Comparison of ENCODE assay signal across 8 cellular contexts in genomic region chr17:4249452-4250029, GRCh38. TPM values are rescaled to one million over a fixed set of nuclear protein-coding genes. Genes with fewer than 3 reads are reported as not detected.
DNase-seq lines count a peak whose midpoint lies in the region; ATAC-seq, FAIRE-seq and TF ChIP-seq lines count a peak whose summit lies in the region.

No MANE protein-coding gene starts in this region.

- no peaks in the 10 kb centered on the region for H3K36me3 ChIP-seq in Peyer's patch
- H3K36me3 ChIP-seq in H1 (ENCODE audit: control insufficient read depth in 2 of 4, insufficient read depth in 4 of 4, low read length in 3 of 4): no peaks in the 10 kb centered on the region
- no peaks in the 10 kb centered on the region for H3K36me3 ChIP-seq in prostate gland
- H3K36me3 ChIP-seq in mucosa of descending colon (ENCODE audit: low read depth): no peaks in the 10 kb centered on the region

- H3K23me2 ChIP-seq in H1 (ENCODE audit: low read depth, low read length): peaks cover 3% of the 10 kb centered on the region; the same call in 1 of the 2 replicates

- H2BK20ac ChIP-seq in H1 (ENCODE audit: low read length): no peak overlapping the region

- TF ChIP-seq CTCF in Peyer's patch (IDR thresholded peaks at IDR 0.05) (peak; percentile 17 to 48 (median 42)), H1 (IDR thresholded peaks at IDR 0.05; ENCODE audit: control extremely low read depth in 1 of 3, insufficient read depth in 1 of 3, low read depth in 1 of 3, low read length in 3 of 3) (peak in 2 of 3 experiments; percentile 52 to 59; a peak in 3 of 4 replicates), prostate gland (IDR thresholded peaks at IDR 0.05) (peak in 3 of 4 experiments; percentile 26 to 32 (median 32)), mucosa of descending colon (IDR thresholded peaks at IDR 0.05) (no peak)

- H3K23ac ChIP-seq in H1 (ENCODE audit: insufficient read length): no peak overlapping the region

- 62% methylated on average over 4 of the region's 4 CpGs; no CpG with 5 or more reads in 1 of the 2 experiments for WGBS in H1 (ENCODE audit: extremely low coverage in 1 of 2, insufficient coverage in 1 of 2, insufficient read length in 1 of 2, insufficient replicate concordance in 2 of 2, low coverage in 1 of 2, low lambda C conversion rate in 2 of 2, missing lambda C conversion rate in 1 of 2), 2 experiments
- whole genome bisulfite sequencing in prostate gland: 50% methylated on average over 4 of the region's 4 CpGs

- no peak overlapping the region for H3K4ac ChIP-seq in H1 (replicated peaks; ENCODE audit: insufficient read length, low read depth, low read length)

- H4K20me1 ChIP-seq in H1 (replicated peaks in 1 of 2; ENCODE audit: control insufficient read depth in 1 of 2, insufficient read depth in 2 of 2, low read length in 2 of 2): peaks cover 23 to 28% of the 10 kb centered on the region in 2 experiments

- H2AFZ ChIP-seq in H1 (ENCODE audit: low read length): no peak overlapping the region

- no peak overlapping the region for H3K14ac ChIP-seq in H1 (ENCODE audit: insufficient read length)

- H3K4me2 ChIP-seq in H1 (ENCODE audit: insufficient read depth in 1 of 2, low read depth in 2 of 2, low read length in 2 of 2): no peak overlapping the region

- no peak overlapping the region for H2BK120ac ChIP-seq in H1 (replicated peaks; ENCODE audit: low read depth, low read length)

- peaks cover 28% of the 10 kb centered on the region for H3K79me1 ChIP-seq in H1 (ENCODE audit: low read depth, low read length)

- no peak overlapping the region for H3K18ac ChIP-seq in H1 (ENCODE audit: extremely low read depth, low read length)

- H4K5ac ChIP-seq in H1 (ENCODE audit: insufficient read length, low read depth, low read length): no peak overlapping the region

- no peak overlapping the region for H3K4me3 ChIP-seq in Peyer's patch
- H3K4me3 ChIP-seq in H1 (ENCODE audit: extremely low read depth in 1 of 4, insufficient read depth in 2 of 4, low read depth in 3 of 4, low read length in 4 of 4): no peak overlapping the region
- H3K4me3 ChIP-seq in prostate gland: no peak overlapping the region
- no peak overlapping the region for H3K4me3 ChIP-seq in mucosa of descending colon

- H2BK15ac ChIP-seq in H1 (ENCODE audit: low read length): no peak overlapping the region

- FAIRE-seq in H1 (lab: Jason Lieb, UNC): peak; percentile 72

- TF ChIP-seq EP300 in H1 (IDR thresholded peaks at IDR 0.05; ENCODE audit: borderline replicate concordance in 1 of 2, low read depth in 2 of 2, low read length in 2 of 2): no peak

- H2AK5ac ChIP-seq in H1 (ENCODE audit: low read depth, low read length): no peak overlapping the region

- H3K9ac ChIP-seq in H1 (replicated peaks in 1 of 4; ENCODE audit: extremely low read depth in 1 of 4, low read depth in 3 of 4, low read length in 3 of 4): no peak overlapping the region

- H3K27ac ChIP-seq in Peyer's patch: no peak overlapping the region
- H3K27ac ChIP-seq in H1 (ENCODE audit: low read depth, low read length): no peak overlapping the region
- no peak overlapping the region for H3K27ac ChIP-seq in prostate gland

- H4K91ac ChIP-seq in H1 (replicated peaks; ENCODE audit: insufficient read length, low read length): no peak overlapping the region

- H3K27me3 ChIP-seq in Peyer's patch (no peaks in the 10 kb centered on the region), H1 (replicated peaks in 1 of 4; ENCODE audit: control insufficient read depth in 3 of 4, extremely low read depth in 1 of 4, insufficient read depth in 3 of 4, low read length in 3 of 4) (no peaks in the 10 kb centered on the region), prostate gland (replicated peaks; ENCODE audit: insufficient read depth) (no peaks in the 10 kb centered on the region)

- no peak overlapping the region for H3K56ac ChIP-seq in H1 (replicated peaks; ENCODE audit: insufficient read length, low read depth, low read length)

- H2BK5ac ChIP-seq in H1 (ENCODE audit: low read depth, low read length): no peak overlapping the region

- TF ChIP-seq RAD21 in H1 (IDR thresholded peaks at IDR 0.05 in 1 of 2, conservative IDR thresholded peaks at IDR 0.05 in 1 of 2; ENCODE audit: low read depth in 2 of 2, low read length in 2 of 2): peak; percentile 8 to 31; a peak in 1 of 4 replicates

- H3K4me1 ChIP-seq in Peyer's patch (peaks cover 0 to 36% (median 0%) of the 10 kb centered on the region in 4 donors), H1 (replicated peaks in 1 of 4; ENCODE audit: control insufficient read depth in 3 of 4, insufficient read depth in 4 of 4, low read length in 3 of 4) (peaks cover 0 to 15% (median 10%) of the 10 kb centered on the region in 4 experiments; a peak in 5 of 7 replicates), prostate gland (replicated peaks) (no peaks in the 10 kb centered on the region), mucosa of descending colon (ENCODE audit: low read depth) (peaks cover 40% of the 10 kb centered on the region)

- no peak overlapping the region for H4K8ac ChIP-seq in H1 (ENCODE audit: extremely low read depth, insufficient read depth, low read length)

- ATAC-seq in HG03139 (IDR thresholded peaks at IDR 0.05; ENCODE audit: unreplicated experiment) (no peak), mucosa of descending colon (no peak)

- H3K79me2 ChIP-seq in H1 (ENCODE audit: control insufficient read depth in 1 of 2, insufficient read depth in 2 of 2, low read length in 2 of 2): peaks cover 21 to 96% of the 10 kb centered on the region in 2 experiments

- intact Hi-C loops in prostate gland (cut with DNase I): no loop called here
- intact Hi-C loops in mucosa of descending colon (cut with DNase I, micrococcal nuclease): no loop called here

- CTCF ChIA-PET in H1 (lab: Charles Lee; ENCODE audit: partially characterized antibody): interaction anchor here (0.5 to 6.0 kb wide), 27 partner anchors 9 to 634 kb away, joined by 3 to 89 read pairs (median 4); no protein-coding TSS in a partner anchor

- POLR2A ChIA-PET in H1 (lab: Charles Lee; ENCODE audit: partially characterized antibody): interaction anchor here (0.8 to 2.0 kb wide), 6 partner anchors 11 to 34 kb away, joined by 3 to 7 read pairs (median 4); no protein-coding TSS in a partner anchor

- peak; percentile 70 for DNase-seq in AG20443 (ENCODE audit: low spot score)
- peak; percentile 44 for DNase-seq in GM19240 (ENCODE audit: insufficient read length, low spot score)
- DNase-seq in Peyer's patch: no peak
- no peak for DNase-seq in H1 (ENCODE audit: low read depth in 1 of 2, low spot score in 2 of 2)
- DNase-seq in prostate gland (ENCODE audit: low spot score): no peak
- no peak for DNase-seq in stimulated activated CD4-positive, alpha-beta T cell treated with anti-CD3 and anti-CD28 coated beads, Interleukin-1b, Interleukin-23, amount 100 ng/mL, for 48 hours
- DNase-seq in mucosa of descending colon: no peak

- H3K9me3 ChIP-seq in Peyer's patch (no peaks in the 10 kb centered on the region), H1 (ENCODE audit: insufficient read depth in 2 of 2, low read depth in 1 of 2, low read length in 1 of 2) (no peaks in the 10 kb centered on the region), prostate gland (no peaks in the 10 kb centered on the region), mucosa of descending colon (no peaks in the 10 kb centered on the region)

- H2BK12ac ChIP-seq in H1 (ENCODE audit: low read depth, low read length): no peak overlapping the region

- TF ChIP-seq POLR2A in Peyer's patch (IDR thresholded peaks at IDR 0.05): no peak
- no peak for TF ChIP-seq POLR2A in H1 (IDR thresholded peaks at IDR 0.05; ENCODE audit: control extremely low read depth in 1 of 2, low read depth in 2 of 2, low read length in 2 of 2)
- no peak for TF ChIP-seq POLR2A in prostate gland (IDR thresholded peaks at IDR 0.05)

TF ChIP-seq in H1, 55 proteins besides CTCF, POLR2A, EP300 and RAD21:
- TF ChIP-seq SP4 (IDR thresholded peaks at IDR 0.05; ENCODE audit: low read length) (no peak), CBX8 (IDR thresholded peaks at IDR 0.05; ENCODE audit: borderline replicate concordance, low read depth, low read length) (no peak), RXRA (IDR thresholded peaks at IDR 0.05; ENCODE audit: insufficient read depth, low read depth, low read length) (no peak), SP2 (IDR thresholded peaks at IDR 0.05; ENCODE audit: low read length) (no peak), JUN (IDR thresholded peaks at IDR 0.05; ENCODE audit: low read depth, low read length) (no peak), TCF12 (IDR thresholded peaks at IDR 0.05; ENCODE audit: low read depth, low read length) (no peak), TEAD4 (IDR thresholded peaks at IDR 0.05; ENCODE audit: low read depth, low read length) (no peak), MAFK (IDR thresholded peaks at IDR 0.05; ENCODE audit: low read depth, low read length) (no peak)

RNA-seq across cellular contexts. Expression of gene ANKFY1, which starts 14.2 kb away (rescaled TPM):
- 10 to 100 TPM; 40.8 to 57.1 (median 48.5) TPM for total RNA-seq in Peyer's patch
- total RNA-seq in H1 (2021; fragmentation: NEBNext Ultra II Directional; extraction: Animal tissue kit (Norgen Biotek cat#: 25700)): 44.9 and 45.3 TPM in 2 replicates
- polyA plus RNA-seq in H1 (2011; rRNA removed): 28.3 and 48.4 TPM in 2 replicates
- 28.9 TPM for polyA plus RNA-seq in H1 (2011; cell fraction: cytosol; rRNA removed)
- polyA plus RNA-seq in H1 (2011; cell fraction: nucleus; rRNA removed): 192 TPM
- polyA plus RNA-seq in H1 (2012, experiment 1 of 2): 27.6 to 33.7 TPM (median 30.9 TPM) in 4 replicates
- 3.4 TPM for polyA plus RNA-seq in H1 (2012, experiment 2 of 2)
- polyA plus RNA-seq in H1 (2013, experiment 1 of 2): 16.5 TPM
- polyA plus RNA-seq in H1 (2013, experiment 2 of 2): 13.8 TPM
- polyA minus RNA-seq in H1 (2011; rRNA and poly(A)+ RNA removed): 69.5 and 98.9 TPM in 2 replicates
- polyA minus RNA-seq in H1 (2011; cell fraction: cytosol; rRNA and poly(A)+ RNA removed): 47.0 TPM
- polyA minus RNA-seq in H1 (2011; cell fraction: nucleus; rRNA and poly(A)+ RNA removed): 90.2 TPM
- total RNA-seq in prostate gland: 10 to 100 TPM; 35.2 to 46.0 TPM
- 10 to 100 TPM; 52.0 to 94.3 (median 59.5) TPM for total RNA-seq in mucosa of descending colon

Comparison
In these comparisons a context has a peak if more than half of its experiments do, and no peak if none do; other contexts are left out.
1. DNase-seq: peak in AG20443 (single experiment) and GM19240 (single experiment); none in Peyer's patch (0 of 3), H1 (0 of 2), prostate gland (single experiment), stimulated activated CD4-positive, alpha-beta T cell treated with anti-CD3 and anti-CD28 coated beads, Interleukin-1b, Interleukin-23, amount 100 ng/mL, for 48 hours (single experiment) and mucosa of descending colon (0 of 3).